12 cellular contexts compared by ENCODE assay signal in the genomic region with DNA sequence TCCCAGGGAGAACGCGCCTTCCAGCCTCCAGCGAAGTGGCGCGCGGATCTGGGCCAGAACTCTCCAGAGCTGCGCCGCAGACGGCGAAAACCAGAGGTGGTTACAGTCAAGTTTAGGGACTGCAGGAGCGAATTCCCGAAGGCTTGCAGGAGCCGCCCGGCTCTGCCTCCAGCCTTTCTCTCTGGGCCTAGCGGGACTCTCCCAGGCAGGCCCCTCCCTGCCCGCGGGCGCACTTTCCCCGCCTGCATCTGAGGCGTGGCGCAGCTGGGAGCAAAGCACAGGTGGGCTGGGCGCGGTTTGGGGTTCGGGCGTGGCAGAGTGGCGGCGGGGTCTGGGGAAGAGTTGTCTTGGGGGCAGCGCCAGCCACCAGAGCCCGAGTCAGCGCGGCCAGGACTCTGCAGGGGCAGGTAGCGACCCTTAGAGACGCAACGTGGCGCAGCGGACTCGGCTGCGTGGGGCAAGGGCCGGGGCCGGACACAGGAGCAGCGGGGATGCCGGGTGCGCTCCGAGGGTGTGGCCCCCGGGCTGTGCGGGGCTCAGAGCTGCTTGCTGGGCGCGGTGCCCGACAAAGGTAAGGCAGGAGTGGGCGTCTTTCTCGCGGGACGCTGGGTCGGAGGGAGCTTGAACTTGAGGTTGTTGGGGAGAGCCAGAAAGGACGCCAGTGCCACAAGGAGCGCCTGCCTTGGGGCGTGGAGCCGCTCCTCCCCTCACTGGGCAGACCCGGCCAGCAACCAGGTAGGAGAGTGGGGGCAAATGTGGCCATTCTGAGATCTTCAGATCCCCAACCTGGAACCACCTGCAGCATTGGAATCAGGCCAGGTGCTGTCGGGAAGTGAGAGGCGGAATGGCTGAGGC.
DNase-seq lines count a peak whose midpoint lies in the region; ATAC-seq and TF ChIP-seq lines count a peak whose summit lies in the region.
"Had no signal": no experiment of that assay in that cellular context is flagged by ENCODE, and none has a peak within 500 bp of the region (broad histone marks: within the 10 kb centered on the region; RNA-seq: fewer than 3 reads in every experiment).

No MANE protein-coding gene starts in this region.

- TF ChIP-seq CTCF in body of pancreas (IDR thresholded peaks at IDR 0.05) (no peak), left lung (IDR thresholded peaks at IDR 0.05) (no peak), prostate gland (IDR thresholded peaks at IDR 0.05) (no peak)

- whole genome bisulfite sequencing in body of pancreas, 2 donors = 3 to 6% methylated on average over 14 to 55 of the region's 61 CpGs
- 13% methylated on average over 58 of the region's 61 CpGs for WGBS in prostate gland

- H3K27me3 ChIP-seq in body of pancreas (no peaks in the 10 kb centered on the region), left lung (peaks cover 0 to 42% of the 10 kb centered on the region in 2 donors), prostate gland (replicated peaks; ENCODE audit: insufficient read depth) (no peaks in the 10 kb centered on the region)

- H3K9me3 ChIP-seq in body of pancreas (no peaks in the 10 kb centered on the region), left lung (no peaks in the 10 kb centered on the region), prostate gland (no peaks in the 10 kb centered on the region)

- H3K27ac ChIP-seq in body of pancreas = peak overlapping the region; percentile 92 to 96 (median 94)
- no peak overlapping the region for H3K27ac ChIP-seq in left lung
- no peak overlapping the region for H3K27ac ChIP-seq in prostate gland
- H3K27ac ChIP-seq: VCaP had no signal

- TF ChIP-seq POLR2A in body of pancreas (IDR thresholded peaks at IDR 0.05) (peak; percentile 67 to 81 (median 72)), prostate gland (IDR thresholded peaks at IDR 0.05) (no peak)

- no peaks in the 10 kb centered on the region for H3K36me3 ChIP-seq in body of pancreas (replicated peaks in 1 of 2; ENCODE audit: insufficient read depth in 1 of 2, low read depth in 2 of 2)
- H3K36me3 ChIP-seq in left lung = no peaks in the 10 kb centered on the region
- H3K36me3 ChIP-seq in prostate gland = no peaks in the 10 kb centered on the region

- H3K27me3 Mint-ChIP-seq in stimulated activated naive B cell treated with anti-CD40 and anti-IgM and Interleukin-4, amounts not matched to agents 10 μg/mL and 1 μg/mL and 100 μg/mL, for 72 hours = peaks cover 14 to 30% of the 10 kb centered on the region in 2 donors

- H3K27ac Mint-ChIP-seq in stimulated activated naive B cell treated with anti-CD40 and anti-IgM and Interleukin-4, amounts not matched to agents 10 μg/mL and 1 μg/mL and 100 μg/mL, for 72 hours = no peak overlapping the region

- peak overlapping the region; percentile 39 to 67 for H3K4me3 Mint-ChIP-seq in stimulated activated naive B cell treated with anti-CD40 and anti-IgM and Interleukin-4, amounts not matched to agents 10 μg/mL and 1 μg/mL and 100 μg/mL, for 72 hours

- H3K4me3 ChIP-seq in body of pancreas (peak overlapping the region; percentile 23 to 35), left lung (no peak overlapping the region), prostate gland (no peak overlapping the region)

- intact Hi-C loops in body of pancreas (cut with DNase I) = no loop called here
- intact Hi-C loops in left lung (cut with DNase I) = no loop called here
- intact Hi-C loops in prostate gland (cut with DNase I) = no loop called here

- H3K36me3 Mint-ChIP-seq in stimulated activated naive B cell treated with anti-CD40 and anti-IgM and Interleukin-4, amounts not matched to agents 10 μg/mL and 1 μg/mL and 100 μg/mL, for 72 hours = peaks cover 0 to 4% of the 10 kb centered on the region in 2 donors

- H3K4me1 ChIP-seq in body of pancreas (peaks cover 36% of the 10 kb centered on the region), left lung (no peaks in the 10 kb centered on the region), prostate gland (replicated peaks) (no peaks in the 10 kb centered on the region)

- ATAC-seq in body of pancreas = peak; percentile 84
- peak; percentile 94 for ATAC-seq in left lung
- no peak for ATAC-seq in stimulated activated naive B cell treated with anti-CD40 and anti-IgM and Interleukin-4, amounts not matched to agents 10 μg/mL and 1 μg/mL and 100 μg/mL, for 72 hours (replicated peaks)
- ATAC-seq in GM18907 (IDR thresholded peaks at IDR 0.05; ENCODE audit: unreplicated experiment) = no peak

- H3K9me3 Mint-ChIP-seq in stimulated activated naive B cell treated with anti-CD40 and anti-IgM and Interleukin-4, amounts not matched to agents 10 μg/mL and 1 μg/mL and 100 μg/mL, for 72 hours = peaks cover 0 to 6% of the 10 kb centered on the region in 2 donors

- peak; percentile 45 for DNase-seq in NCI-H345 (lab: John Stamatoyannopoulos, UW)
- DNase-seq in NCI-H345 treated with DMSO at 0.1 percent for 48 hours (lab: John Stamatoyannopoulos, UW; ENCODE audit: unreplicated experiment) = no peak
- DNase-seq in body of pancreas = peak; percentile 82 to 88 (median 85)
- DNase-seq in left lung = peak; percentile 43 to 82
- no peak for DNase-seq in stimulated activated naive B cell treated with anti-CD40 and anti-IgM and Interleukin-4, amounts not matched to agents 10 μg/mL and 1 μg/mL and 100 μg/mL, for 72 hours
- DNase-seq in prostate gland (ENCODE audit: low spot score) = no peak
- DNase-seq in NOMO-1 treated with dmso at 0.1 percent for 144 hours (lab: John Stamatoyannopoulos, UW; ENCODE audit: unreplicated experiment) = no peak
- DNase-seq: mammary epithelial cell; NCI-H2171 treated with DMSO at 0.1 percent for 48 hours; stimulated activated CD4-positive, alpha-beta T cell treated with anti-CD3 and anti-CD28 coated beads, Interleukin-12 subunit alpha, Interleukin-12 subunit beta, amount 100 ng/mL, for 4 hours had no signal

- no peaks in the 10 kb centered on the region for H3K4me1 Mint-ChIP-seq in stimulated activated naive B cell treated with anti-CD40 and anti-IgM and Interleukin-4, amounts not matched to agents 10 μg/mL and 1 μg/mL and 100 μg/mL, for 72 hours

Comparison
In these comparisons a context has a peak if more than half of its experiments do, and no peak if none do; other contexts are left out.
1. DNase-seq: peak in NCI-H345 (single experiment), body of pancreas (4 of 4) and left lung (2 of 2); none in NCI-H345 treated with DMSO at 0.1 percent for 48 hours (single experiment), stimulated activated naive B cell treated with anti-CD40 and anti-IgM and Interleukin-4, amounts not matched to agents 10 μg/mL and 1 μg/mL and 100 μg/mL, for 72 hours (single experiment), prostate gland (single experiment) and NOMO-1 treated with dmso at 0.1 percent for 144 hours (single experiment).
2. ATAC-seq: peak in body of pancreas (single experiment) and left lung (single experiment); none in stimulated activated naive B cell treated with anti-CD40 and anti-IgM and Interleukin-4, amounts not matched to agents 10 μg/mL and 1 μg/mL and 100 μg/mL, for 72 hours (0 of 2) and GM18907 (single experiment).
3. H3K27ac ChIP-seq: peak in body of pancreas (4 of 4); none in left lung (0 of 2) and prostate gland (0 of 2).
4. H3K4me3 ChIP-seq: peak in body of pancreas (2 of 2); none in left lung (0 of 2) and prostate gland (0 of 2).